22 cellular contexts compared by ENCODE assay signal in the genomic region with DNA sequence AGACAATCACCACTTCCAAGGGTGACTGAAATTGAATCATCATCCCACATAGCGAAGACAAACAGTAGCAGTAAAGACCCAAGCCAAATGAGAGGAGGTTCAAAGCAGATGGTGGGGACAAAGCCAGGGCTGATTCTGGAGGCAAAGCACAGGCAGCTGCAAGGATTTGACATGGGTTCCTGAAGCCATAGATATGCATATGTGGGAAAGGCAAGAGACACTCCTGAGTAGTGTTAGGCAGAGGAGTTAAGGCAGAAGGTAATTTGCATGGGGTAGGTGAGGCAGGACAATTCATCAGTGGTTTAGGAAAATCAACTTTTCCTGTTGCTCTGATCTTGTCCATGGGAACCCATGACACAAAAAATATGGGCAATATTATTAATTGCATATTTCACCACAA.
DNase-seq lines count a peak whose midpoint lies in the region; ATAC-seq and TF ChIP-seq lines count a peak whose summit lies in the region.
"Had no signal": no experiment of that assay in that cellular context is flagged by ENCODE, and none has a peak within 500 bp of the region (broad histone marks: within the 10 kb centered on the region; RNA-seq: fewer than 3 reads in every experiment).

No MANE protein-coding gene starts in this region.

- no peak overlapping the region for H3K27ac ChIP-seq in osteoblast (ENCODE audit: low read depth, low read length)
- H3K27ac ChIP-seq in RWPE1 = no peak overlapping the region
- no peak overlapping the region for H3K27ac ChIP-seq in suprapubic skin
- H3K27ac ChIP-seq: 22Rv1, BLaER1, C4-2B had no signal

- peaks cover 4% of the 10 kb centered on the region; the same call in 1 of the 2 replicates for H3K9me3 Mint-ChIP-seq in WTC11
- H3K9me3 Mint-ChIP-seq: CD8-positive, alpha-beta T cell had no signal

- no peak overlapping the region for H3K4me2 ChIP-seq in osteoblast (ENCODE audit: insufficient read depth, low read length)
- H3K4me2 ChIP-seq: BLaER1 had no signal

- TF ChIP-seq POLR2A in suprapubic skin (IDR thresholded peaks at IDR 0.05) = no peak

- DNase-seq in ELF-1 (ENCODE audit: low read depth, low spot score) = peak; percentile 2
- peak; percentile 56 for DNase-seq in NCI-H446 treated with DMSO at 0.1 percent for 48 hours (lab: John Stamatoyannopoulos, UW)
- no peak for DNase-seq in WTC11 (ENCODE audit: low spot score)
- DNase-seq in osteoblast (ENCODE audit: insufficient read length, low spot score, missing footprints) = peak; percentile 29
- DNase-seq in H4 (ENCODE audit: low spot score) = no peak
- DNase-seq in RWPE1 (ENCODE audit: low spot score) = no peak
- no peak for DNase-seq in suprapubic skin (ENCODE audit: low spot score in 2 of 2)
- DNase-seq in stimulated activated CD4-positive, alpha-beta T cell treated with anti-CD3 and anti-CD28 coated beads, Interleukin-4, amount 100 ng/mL, for 1 hour = no peak
- DNase-seq: Caco-2; CD4-positive, CD25-positive, alpha-beta regulatory T cell; CD8-positive, alpha-beta T cell; DMS153; DMS79; EL; GF-D8; GOT3; HFFc6 had no signal

- POLR2A ChIA-PET in WTC11 (lab: Charles Lee) (no interaction called here), RWPE1 (lab: Yijun Ruan, JAX; ENCODE audit: low non-redundant PET) (no interaction called here)

- no peak for TF ChIP-seq EP300 in suprapubic skin (IDR thresholded peaks at IDR 0.05)

- no peaks in the 10 kb centered on the region for H3K36me3 Mint-ChIP-seq in WTC11
- H3K36me3 Mint-ChIP-seq: CD4-positive, CD25-positive, alpha-beta regulatory T cell; CD8-positive, alpha-beta T cell had no signal

- no peaks in the 10 kb centered on the region for H4K20me1 ChIP-seq in osteoblast (ENCODE audit: insufficient read depth, low read length)
- H4K20me1 ChIP-seq: BLaER1 had no signal

- H2AFZ ChIP-seq in osteoblast (ENCODE audit: low read length) = no peak overlapping the region

- no peaks in the 10 kb centered on the region for H3K4me1 ChIP-seq in osteoblast (ENCODE audit: insufficient read depth, low read length)
- H3K4me1 ChIP-seq in suprapubic skin = no peaks in the 10 kb centered on the region
- H3K4me1 ChIP-seq: BLaER1, Caco-2, HAP-1 had no signal

- no peaks in the 10 kb centered on the region for H3K79me2 ChIP-seq in osteoblast (ENCODE audit: insufficient read depth, low read length)

- ATAC-seq in WTC11 = peak; percentile 95
- ATAC-seq: CD8-positive, alpha-beta T cell had no signal

- H3K9me3 ChIP-seq in osteoblast (ENCODE audit: low read depth, low read length) (no peaks in the 10 kb centered on the region), suprapubic skin (no peaks in the 10 kb centered on the region)
- H3K9me3 ChIP-seq: BLaER1, Caco-2, HAP-1 had no signal

- H3K27ac Mint-ChIP-seq in WTC11 = peak overlapping the region; percentile 31
- H3K27ac Mint-ChIP-seq: B cell; CD4-positive, CD25-positive, alpha-beta regulatory T cell; CD8-positive, alpha-beta T cell; HFFc6 had no signal

- H3K36me3 ChIP-seq in osteoblast (ENCODE audit: insufficient read depth, low read length) = no peaks in the 10 kb centered on the region
- H3K36me3 ChIP-seq in suprapubic skin = no peaks in the 10 kb centered on the region
- H3K36me3 ChIP-seq: BLaER1, HAP-1 had no signal

- WGBS in suprapubic skin = 83% methylated on average over 1 of the region's 1 CpG

- no peaks in the 10 kb centered on the region for H3K27me3 Mint-ChIP-seq in WTC11 (ENCODE audit: low read depth)
- H3K27me3 Mint-ChIP-seq: B cell had no signal

- H3K4me1 Mint-ChIP-seq in WTC11 = peaks cover 20% of the 10 kb centered on the region
- H3K4me1 Mint-ChIP-seq: B cell; CD4-positive, CD25-positive, alpha-beta regulatory T cell had no signal

- no peak overlapping the region for H3K4me3 ChIP-seq in osteoblast (ENCODE audit: insufficient read depth, low read length)
- H3K4me3 ChIP-seq in suprapubic skin = no peak overlapping the region
- H3K4me3 ChIP-seq: BLaER1, HAP-1 had no signal

- TF ChIP-seq CTCF in WTC11 (IDR thresholded peaks at IDR 0.05) (no peak), osteoblast (IDR thresholded peaks at IDR 0.05; ENCODE audit: extremely low read depth, low read depth, low read length) (no peak), RWPE1 (conservative IDR thresholded peaks at IDR 0.05; ENCODE audit: low read depth) (no peak), suprapubic skin (IDR thresholded peaks at IDR 0.05) (no peak)

- H3K4me3 Mint-ChIP-seq in WTC11 = no peak overlapping the region
- H3K4me3 Mint-ChIP-seq: B cell; CD4-positive, CD25-positive, alpha-beta regulatory T cell; CD8-positive, alpha-beta T cell; HFFc6 had no signal

- H3K27me3 ChIP-seq in osteoblast (ENCODE audit: insufficient read depth, low read length) (no peaks in the 10 kb centered on the region), suprapubic skin (no peaks in the 10 kb centered on the region)
- H3K27me3 ChIP-seq: BLaER1 had no signal

- CTCF ChIA-PET in WTC11 (lab: Charles Lee) (no interaction called here), RWPE1 (lab: Yijun Ruan, JAX) (interaction anchor here (0.5 kb wide), 1 partner anchor 1501 kb away, joined by 4 read pairs; no protein-coding TSS in a partner anchor)

TF ChIP-seq in WTC11, 78 proteins besides CTCF, POLR2A, EP300 and RAD21:
- TF ChIP-seq, protein P1, sequence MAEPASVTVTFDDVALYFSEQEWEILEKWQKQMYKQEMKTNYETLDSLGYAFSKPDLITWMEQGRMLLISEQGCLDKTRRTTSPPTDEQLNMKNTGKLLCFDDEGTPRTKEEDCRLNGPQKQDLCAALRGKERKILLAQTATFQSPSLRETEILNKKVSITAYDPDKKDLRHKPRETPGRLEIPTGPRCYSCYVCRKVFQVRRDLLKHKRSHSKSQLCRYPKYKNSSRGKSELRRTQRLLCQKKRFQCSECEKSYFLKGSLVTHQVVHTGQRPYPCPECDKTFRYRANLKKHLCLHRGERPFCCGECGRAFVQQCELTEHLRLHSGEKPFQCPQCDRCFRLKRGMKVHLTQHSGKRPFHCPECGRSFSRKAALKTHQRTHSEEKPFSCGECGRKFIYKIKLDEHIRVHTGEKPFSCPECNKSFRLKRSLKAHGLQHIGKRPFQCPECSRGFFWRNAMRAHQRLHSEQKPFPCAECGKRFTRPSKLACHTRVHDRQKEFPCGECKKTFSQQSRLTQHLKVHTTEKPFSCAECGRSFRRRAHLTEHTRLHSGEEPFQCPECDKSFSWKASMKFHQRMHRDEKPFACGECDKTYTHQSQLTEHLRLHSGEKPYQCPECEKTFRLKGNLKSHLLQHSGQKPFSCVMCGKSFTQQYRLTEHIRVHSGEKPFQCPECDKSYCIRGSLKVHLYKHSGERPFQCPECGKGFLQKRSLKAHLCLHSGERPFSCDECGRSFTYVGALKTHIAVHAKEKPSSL (CRISPR knock-in tag; conservative IDR thresholded peaks at IDR 0.05) = no peak
- TF ChIP-seq, protein P2, sequence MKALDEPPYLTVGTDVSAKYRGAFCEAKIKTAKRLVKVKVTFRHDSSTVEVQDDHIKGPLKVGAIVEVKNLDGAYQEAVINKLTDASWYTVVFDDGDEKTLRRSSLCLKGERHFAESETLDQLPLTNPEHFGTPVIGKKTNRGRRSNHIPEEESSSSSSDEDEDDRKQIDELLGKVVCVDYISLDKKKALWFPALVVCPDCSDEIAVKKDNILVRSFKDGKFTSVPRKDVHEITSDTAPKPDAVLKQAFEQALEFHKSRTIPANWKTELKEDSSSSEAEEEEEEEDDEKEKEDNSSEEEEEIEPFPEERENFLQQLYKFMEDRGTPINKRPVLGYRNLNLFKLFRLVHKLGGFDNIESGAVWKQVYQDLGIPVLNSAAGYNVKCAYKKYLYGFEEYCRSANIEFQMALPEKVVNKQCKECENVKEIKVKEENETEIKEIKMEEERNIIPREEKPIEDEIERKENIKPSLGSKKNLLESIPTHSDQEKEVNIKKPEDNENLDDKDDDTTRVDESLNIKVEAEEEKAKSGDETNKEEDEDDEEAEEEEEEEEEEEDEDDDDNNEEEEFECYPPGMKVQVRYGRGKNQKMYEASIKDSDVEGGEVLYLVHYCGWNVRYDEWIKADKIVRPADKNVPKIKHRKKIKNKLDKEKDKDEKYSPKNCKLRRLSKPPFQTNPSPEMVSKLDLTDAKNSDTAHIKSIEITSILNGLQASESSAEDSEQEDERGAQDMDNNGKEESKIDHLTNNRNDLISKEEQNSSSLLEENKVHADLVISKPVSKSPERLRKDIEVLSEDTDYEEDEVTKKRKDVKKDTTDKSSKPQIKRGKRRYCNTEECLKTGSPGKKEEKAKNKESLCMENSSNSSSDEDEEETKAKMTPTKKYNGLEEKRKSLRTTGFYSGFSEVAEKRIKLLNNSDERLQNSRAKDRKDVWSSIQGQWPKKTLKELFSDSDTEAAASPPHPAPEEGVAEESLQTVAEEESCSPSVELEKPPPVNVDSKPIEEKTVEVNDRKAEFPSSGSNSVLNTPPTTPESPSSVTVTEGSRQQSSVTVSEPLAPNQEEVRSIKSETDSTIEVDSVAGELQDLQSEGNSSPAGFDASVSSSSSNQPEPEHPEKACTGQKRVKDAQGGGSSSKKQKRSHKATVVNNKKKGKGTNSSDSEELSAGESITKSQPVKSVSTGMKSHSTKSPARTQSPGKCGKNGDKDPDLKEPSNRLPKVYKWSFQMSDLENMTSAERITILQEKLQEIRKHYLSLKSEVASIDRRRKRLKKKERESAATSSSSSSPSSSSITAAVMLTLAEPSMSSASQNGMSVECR (CRISPR knock-in tag; IDR thresholded peaks at IDR 0.05; ENCODE audit: borderline replicate concordance) = no peak
- TF ChIP-seq ELF4 (CRISPR knock-in tag; IDR thresholded peaks at IDR 0.05; ENCODE audit: low read depth) (no peak), TCF7 (CRISPR knock-in tag; IDR thresholded peaks at IDR 0.05; ENCODE audit: low read depth) (no peak), NR2C2 (CRISPR knock-in tag; IDR thresholded peaks at IDR 0.05) (no peak)

Comparison
In these comparisons a context has a peak if more than half of its experiments do, and no peak if none do; other contexts are left out.
1. DNase-seq: peak in ELF-1 (single experiment), NCI-H446 treated with DMSO at 0.1 percent for 48 hours (single experiment) and osteoblast (single experiment); none in WTC11 (single experiment), H4 (single experiment), RWPE1 (single experiment), suprapubic skin (0 of 2) and stimulated activated CD4-positive, alpha-beta T cell treated with anti-CD3 and anti-CD28 coated beads, Interleukin-4, amount 100 ng/mL, for 1 hour (single experiment).